Comparison of ENCODE assay signal across 8 cellular contexts in genomic region chr16:19167710-19168172, GRCh38. TPM values are rescaled to one million over a fixed set of nuclear protein-coding genes. Genes with fewer than 3 reads are reported as not detected.
DNase-seq lines count a peak whose midpoint lies in the region; ATAC-seq and TF ChIP-seq lines count a peak whose summit lies in the region.

No MANE protein-coding gene starts in this region.

- peak overlapping the region; percentile 50 for H3K9ac ChIP-seq in HUES6 (ENCODE audit: low read length)

- H3K27ac ChIP-seq in HUES6 (ENCODE audit: low read depth, low read length) (no peak overlapping the region), Panc1 (ENCODE audit: low read length) (no peak overlapping the region), caudate nucleus (ENCODE audit: low read depth, low read length) (peak overlapping the region; percentile 76)

- TF ChIP-seq CTCF in Panc1 (IDR thresholded peaks at IDR 0.05) (peak; percentile 98), kidney epithelial cell (IDR thresholded peaks at IDR 0.05; ENCODE audit: insufficient read depth, low read length, poor library complexity, severe bottlenecking) (peak; percentile 44)

- BruUV-seq in Panc1 (replicated peaks; lab: Mats Ljungman, UMichigan): no TSS peak

- CTCF ChIA-PET in Panc1 (lab: Charles Lee): no interaction called here

- H3K27me3 ChIP-seq in HUES6 (ENCODE audit: control insufficient read depth, insufficient read depth, low read length) (peaks cover 26% of the 10 kb centered on the region), Panc1 (ENCODE audit: control insufficient read depth, insufficient read depth, low read length) (no peaks in the 10 kb centered on the region; the same call in none of the 2 replicates), kidney epithelial cell (ENCODE audit: control insufficient read depth, insufficient read depth, low read length) (peaks cover 27% of the 10 kb centered on the region)

- peak; percentile 60 for DNase-seq in activated CD8-positive, alpha-beta memory T cell treated with anti-CD3 and anti-CD28 coated beads for 24 hours
- DNase-seq in activated CD8-positive, alpha-beta memory T cell treated with anti-CD3 and anti-CD28 coated beads, Interleukin-2, amount 50 U/mL, for 4 hours: no peak
- DNase-seq in Panc1 (ENCODE audit: low read depth, low spot score): no peak
- peak in 49 of 61 donors; percentile 7 to 76 (median 39) for DNase-seq in caudate nucleus (lab: John Stamatoyannopoulos, UW)
- no peak for DNase-seq in kidney epithelial cell (ENCODE audit: low read depth)
- DNase-seq in stimulated activated CD4-positive, alpha-beta T cell treated with anti-CD3 and anti-CD28 coated beads, Interleukin-15, amount 100 ng/mL, for 48 hours (ENCODE audit: low read depth in 2 of 2): peak; percentile 15 to 43
- no peak for DNase-seq in NK-92 treated with Interleukin-12 subunit alpha and Interleukin-12 subunit beta, amount 100 ng/mL, for 24 hours (lab: John Stamatoyannopoulos, UW)

- intact Hi-C loops in Panc1 (cut with micrococcal nuclease; ENCODE audit: unreplicated experiment): loop anchor here (5.0 kb wide), 1 partner anchor 80 kb away; no protein-coding TSS in a partner anchor

- ATAC-seq in Panc1: peak; percentile 94

- H3K4me1 ChIP-seq in HUES6 (ENCODE audit: control insufficient read depth, insufficient read depth, low read length) (peaks cover 3% of the 10 kb centered on the region; the same call in 1 of the 2 replicates), Panc1 (ENCODE audit: control insufficient read depth, insufficient read depth, low read length) (0 out of 2 replicates have a peak, but pooled peaks cover 5% of the 10 kb centered on the region)

- H3K9me3 ChIP-seq in HUES6 (ENCODE audit: control insufficient read depth, insufficient read depth, low read depth, low read length) (peaks cover 3% of the 10 kb centered on the region; the same call in 1 of the 2 replicates), Panc1 (ENCODE audit: control insufficient read depth, insufficient read depth, low read depth, low read length) (no peaks in the 10 kb centered on the region)

- no peaks in the 10 kb centered on the region for H3K36me3 ChIP-seq in HUES6 (ENCODE audit: control insufficient read depth, insufficient read depth, low read length)
- no peaks in the 10 kb centered on the region for H3K36me3 ChIP-seq in Panc1 (ENCODE audit: control insufficient read depth, insufficient read depth, low read length)
- no peaks in the 10 kb centered on the region for H3K36me3 ChIP-seq in kidney epithelial cell (ENCODE audit: control insufficient read depth, insufficient read depth, low read length)

- in situ Hi-C loops in Panc1 (cut with HindIII; ENCODE audit: low pct_unique_long_range_greater_than_20kb, low sequenced_read_pairs): no loop called here

- H3K4me3 ChIP-seq in HUES6 (ENCODE audit: low read depth, low read length) (peak overlapping the region; percentile 92), Panc1 (ENCODE audit: low read depth in 2 of 2, low read length in 2 of 2) (peak overlapping the region; percentile 56 to 73), kidney epithelial cell (ENCODE audit: low read depth, low read length) (peak overlapping the region; percentile 33)

- POLR2A ChIA-PET in Panc1 (lab: Charles Lee): no interaction called here

RNA-seq across cellular contexts. Expression of gene SYT17, which starts 0.3 kb away (rescaled TPM):
- total RNA-seq in Panc1 (2021; ENCODE audit: unreplicated experiment) (5.4 TPM), kidney epithelial cell (0.62 and 0.63 TPM in 2 replicates)
- 9.0 TPM for polyA plus RNA-seq in Panc1 (2012; ENCODE audit: insufficient read length)

RNA-seq across cellular contexts. Expression of gene ITPRIPL2, which starts 54.0 kb away (rescaled TPM):
- total RNA-seq in Panc1 (2021; ENCODE audit: unreplicated experiment) (83.2 TPM), kidney epithelial cell (71.8 and 90.2 TPM in 2 replicates)
- polyA plus RNA-seq in Panc1 (2012; ENCODE audit: insufficient read length): 32.1 TPM

Comparison
In these comparisons a context has a peak if more than half of its experiments do, and no peak if none do; other contexts are left out.
1. DNase-seq: peak in activated CD8-positive, alpha-beta memory T cell treated with anti-CD3 and anti-CD28 coated beads for 24 hours (single experiment), caudate nucleus (49 of 61) and stimulated activated CD4-positive, alpha-beta T cell treated with anti-CD3 and anti-CD28 coated beads, Interleukin-15, amount 100 ng/mL, for 48 hours (2 of 2); none in activated CD8-positive, alpha-beta memory T cell treated with anti-CD3 and anti-CD28 coated beads, Interleukin-2, amount 50 U/mL, for 4 hours (single experiment), Panc1 (single experiment), kidney epithelial cell (single experiment) and NK-92 treated with Interleukin-12 subunit alpha and Interleukin-12 subunit beta, amount 100 ng/mL, for 24 hours (single experiment).
2. H3K4me3 ChIP-seq: peak in every context shown above with its lines; median percentile 92 in HUES6; 64 in Panc1; 33 in kidney epithelial cell.